27 cellular contexts compared by ENCODE assay signal in the genomic region with DNA sequence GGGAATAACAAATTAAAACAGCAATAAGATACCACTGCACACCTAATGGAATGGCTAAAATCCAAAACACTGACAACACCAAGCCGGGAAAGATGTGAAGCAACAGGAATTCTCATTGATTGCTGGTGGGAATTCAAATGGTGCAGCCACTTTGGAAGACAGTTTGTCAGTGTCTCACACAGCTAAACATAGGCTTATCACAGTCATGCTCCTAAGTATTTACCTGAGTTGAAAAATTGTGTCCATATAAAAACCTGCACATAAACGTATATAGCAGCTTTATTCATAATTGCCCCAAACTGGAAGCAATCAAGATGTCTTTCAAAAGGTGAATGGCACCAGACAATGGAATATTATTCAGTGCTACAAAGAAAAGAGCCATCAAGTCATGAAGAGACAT.
"Had no signal": no experiment of that assay in that cellular context is flagged by ENCODE, and none has a peak within 500 bp of the region (broad histone marks: within the 10 kb centered on the region; RNA-seq: fewer than 3 reads in every experiment).

No MANE protein-coding gene starts in this region.

- H3K4me1 ChIP-seq: neural progenitor cell, parathyroid adenoma, uterus had no signal

- H3K27me3 ChIP-seq: brain microvascular endothelial cell, dorsolateral prefrontal cortex, neural progenitor cell, uterus had no signal

- H3K27me3 Mint-ChIP-seq: activated CD4-positive, alpha-beta memory T cell treated with anti-CD3 and anti-CD28 coated beads for 36 hours; activated CD4-positive, alpha-beta T cell treated with anti-CD3 and anti-CD28 coated beads, Interleukin-2, amount 10 ng/mL, durations not matched to agents 24 days and 14 days; activated naive CD8-positive, alpha-beta T cell; naive B cell; stimulated activated memory B cell treated with anti-CD40 and anti-IgM and Interleukin-4, amounts not matched to agents 10 μg/mL and 1 μg/mL and 100 μg/mL, for 72 hours; stimulated activated naive CD8-positive, alpha-beta T cell treated with anti-CD3 and anti-CD28 coated beads, Interleukin-15, amount 100 ng/mL, for 72 hours; type B pancreatic cell had no signal

- ATAC-seq: sciatic nerve; stimulated activated memory B cell treated with anti-CD40 and anti-IgM and Interleukin-4, amounts not matched to agents 10 μg/mL and 1 μg/mL and 100 μg/mL, for 72 hours; stimulated activated naive CD8-positive, alpha-beta T cell treated with anti-CD3 and anti-CD28 coated beads, Interleukin-15, amount 100 ng/mL, for 72 hours had no signal

- H3K27ac Mint-ChIP-seq: activated CD4-positive, alpha-beta memory T cell treated with anti-CD3 and anti-CD28 coated beads for 36 hours; activated naive CD8-positive, alpha-beta T cell; activated T-helper 1 cell treated with anti-CD3 and anti-CD28 coated beads, Interleukin-12 subunit alpha, Interleukin-12 subunit beta, Interleukin-2, Interleukin-4 antibody, amounts not matched to agents 30 ng/mL and 10 ng/mL and 1 ng/mL, durations not matched to agents 14 hours and 24 hours and 36 hours; mesothelial cell of epicardium; neural progenitor cell; stimulated activated memory B cell treated with anti-CD40 and anti-IgM and Interleukin-4, amounts not matched to agents 10 μg/mL and 1 μg/mL and 100 μg/mL, for 72 hours; stimulated activated naive CD8-positive, alpha-beta T cell treated with anti-CD3 and anti-CD28 coated beads, Interleukin-15, amount 100 ng/mL, for 72 hours; type B pancreatic cell had no signal

- H3K36me3 Mint-ChIP-seq: neural progenitor cell, type B pancreatic cell had no signal

- H3K36me3 ChIP-seq: brain microvascular endothelial cell, neural progenitor cell, uterus had no signal

- H3K4me1 Mint-ChIP-seq: mesothelial cell of epicardium, neural progenitor cell had no signal

- H3K27ac ChIP-seq: brain microvascular endothelial cell, coronary artery, dorsolateral prefrontal cortex, neural progenitor cell, parathyroid adenoma, uterus, VCaP had no signal

- DNase-seq: activated CD4-positive, alpha-beta memory T cell treated with anti-CD3 and anti-CD28 coated beads for 36 hours; activated CD4-positive, alpha-beta T cell treated with anti-CD3 and anti-CD28 coated beads, Interleukin-2, amount 10 ng/mL, durations not matched to agents 24 days and 14 days; activated T-cell treated with anti-CD3 and anti-CD28 coated beads for 4 hours; brain microvascular endothelial cell; dorsolateral prefrontal cortex; effector memory CD4-positive, alpha-beta T cell; glutamatergic neuron; islet precursor cell; mammary epithelial cell; naive B cell; occipital lobe; small intestine; stimulated activated CD4-positive, alpha-beta T cell treated with anti-CD3 and anti-CD28 coated beads, Interleukin-4, amount 100 ng/mL, for 24 hours; stimulated activated naive CD8-positive, alpha-beta T cell treated with anti-CD3 and anti-CD28 coated beads, Interleukin-15, amount 100 ng/mL, for 72 hours; substantia nigra; T-helper 1 cell; uterus had no signal

- H3K9me3 ChIP-seq: uterus had no signal

- H3K4me3 ChIP-seq: coronary artery, dorsolateral prefrontal cortex, neural progenitor cell, uterus had no signal

- H3K9me3 Mint-ChIP-seq: activated CD4-positive, alpha-beta memory T cell treated with anti-CD3 and anti-CD28 coated beads for 36 hours; activated T-helper 1 cell treated with anti-CD3 and anti-CD28 coated beads, Interleukin-12 subunit alpha, Interleukin-12 subunit beta, Interleukin-2, Interleukin-4 antibody, amounts not matched to agents 30 ng/mL and 10 ng/mL and 1 ng/mL, durations not matched to agents 14 hours and 24 hours and 36 hours; mesothelial cell of epicardium; neural progenitor cell; type B pancreatic cell had no signal

- H3K4me3 Mint-ChIP-seq: activated CD4-positive, alpha-beta memory T cell treated with anti-CD3 and anti-CD28 coated beads for 36 hours; activated CD4-positive, alpha-beta T cell treated with anti-CD3 and anti-CD28 coated beads, Interleukin-2, amount 10 ng/mL, durations not matched to agents 24 days and 14 days; activated naive CD8-positive, alpha-beta T cell; activated T-helper 1 cell treated with anti-CD3 and anti-CD28 coated beads, Interleukin-12 subunit alpha, Interleukin-12 subunit beta, Interleukin-2, Interleukin-4 antibody, amounts not matched to agents 30 ng/mL and 10 ng/mL and 1 ng/mL, durations not matched to agents 14 hours and 24 hours and 36 hours; mesothelial cell of epicardium; naive B cell; neural progenitor cell; stimulated activated memory B cell treated with anti-CD40 and anti-IgM and Interleukin-4, amounts not matched to agents 10 μg/mL and 1 μg/mL and 100 μg/mL, for 72 hours; stimulated activated naive CD8-positive, alpha-beta T cell treated with anti-CD3 and anti-CD28 coated beads, Interleukin-15, amount 100 ng/mL, for 72 hours; type B pancreatic cell had no signal
